8 cellular contexts compared by ENCODE assay signal in genomic region chr22:30695351-30695762, GRCh38. TPM values are rescaled to one million over a fixed set of nuclear protein-coding genes. Genes with fewer than 3 reads are reported as not detected.
A peak's percentile ranks its signal among the peaks of the same experiment; 100 is the strongest.
DNase-seq lines count a peak whose midpoint lies in the region; ATAC-seq and TF ChIP-seq lines count a peak whose summit lies in the region.

No MANE protein-coding gene starts in this region.

- H3K27me3 ChIP-seq in brain microvascular endothelial cell (replicated peaks), result no peaks in the 10 kb centered on the region
- no peaks in the 10 kb centered on the region for H3K27me3 ChIP-seq in stomach smooth muscle (ENCODE audit: control insufficient read depth in 1 of 2, insufficient read depth in 2 of 2, low read length in 2 of 2)

- no peaks in the 10 kb centered on the region for H3K36me3 Mint-ChIP-seq in T-helper 1 cell treated with Interleukin-12 subunit alpha and Interleukin-12 subunit beta and Interleukin-4 antibody, amounts not matched to agents 30 μg/mL and 1 μg/mL, for 36 hours (ENCODE audit: low read depth)

- DNase-seq in T-helper 1 cell (no peak), brain microvascular endothelial cell (no peak), left lobe of liver (ENCODE audit: low spot score) (peak; percentile 47), DMS 273 treated with DMSO at 0.1 percent for 48 hours (lab: John Stamatoyannopoulos, UW) (no peak)

- H3K9me3 ChIP-seq in stomach smooth muscle (ENCODE audit: control insufficient read depth in 2 of 2, low read length in 2 of 2), result no peaks in the 10 kb centered on the region

- TF ChIP-seq CTCF in brain microvascular endothelial cell (IDR thresholded peaks at IDR 0.05; ENCODE audit: low read depth, low read length, missing control alignments), result no peak

- in situ Hi-C loops in brain microvascular endothelial cell (cut with HindIII; ENCODE audit: low pct_ligation_motif_present, low sequenced_read_pairs), result no loop called here

- peaks cover 15% of the 10 kb centered on the region for H3K4me1 ChIP-seq in stomach smooth muscle (ENCODE audit: control insufficient read depth, insufficient read depth, low read length)

- peak overlapping the region; percentile 60 for H3K9ac ChIP-seq in stomach smooth muscle (ENCODE audit: low read length in 2 of 2)

- no peaks in the 10 kb centered on the region for H3K36me3 ChIP-seq in brain microvascular endothelial cell (replicated peaks)
- H3K36me3 ChIP-seq in stomach smooth muscle (ENCODE audit: control insufficient read depth in 2 of 2, insufficient read depth in 2 of 2, low read length in 2 of 2), result no peaks in the 10 kb centered on the region

- H3K27ac ChIP-seq in brain microvascular endothelial cell, result no peak overlapping the region
- no peak overlapping the region for H3K27ac ChIP-seq in stomach smooth muscle (ENCODE audit: low read length)

- H3K4me3 Mint-ChIP-seq in T-helper 1 cell treated with Interleukin-12 subunit alpha and Interleukin-12 subunit beta and Interleukin-4 antibody, amounts not matched to agents 30 μg/mL and 1 μg/mL, for 36 hours, result peak overlapping the region; percentile 74

- H3K4me3 ChIP-seq in brain microvascular endothelial cell (ENCODE audit: low read depth, low read length) (peak overlapping the region; percentile 58), stomach smooth muscle (ENCODE audit: low read length in 2 of 2) (peak overlapping the region; percentile 70 to 78)

- H3K4me1 Mint-ChIP-seq in T-helper 1 cell treated with Interleukin-12 subunit alpha and Interleukin-12 subunit beta and Interleukin-4 antibody, amounts not matched to agents 30 μg/mL and 1 μg/mL, for 36 hours (ENCODE audit: low read depth), result peaks cover 11% of the 10 kb centered on the region

- no peak for ATAC-seq in left lobe of liver
- ATAC-seq in HG02759 (IDR thresholded peaks at IDR 0.05; ENCODE audit: unreplicated experiment), result no peak
- ATAC-seq in GM21390 (IDR thresholded peaks at IDR 0.05; ENCODE audit: unreplicated experiment), result no peak

- H3K9me3 Mint-ChIP-seq in T-helper 1 cell treated with Interleukin-12 subunit alpha and Interleukin-12 subunit beta and Interleukin-4 antibody, amounts not matched to agents 30 μg/mL and 1 μg/mL, for 36 hours, result no peaks in the 10 kb centered on the region

- peaks cover 16% of the 10 kb centered on the region for H3K27me3 Mint-ChIP-seq in T-helper 1 cell treated with Interleukin-12 subunit alpha and Interleukin-12 subunit beta and Interleukin-4 antibody, amounts not matched to agents 30 μg/mL and 1 μg/mL, for 36 hours (ENCODE audit: low read depth)

- H3K27ac Mint-ChIP-seq in T-helper 1 cell treated with Interleukin-12 subunit alpha and Interleukin-12 subunit beta and Interleukin-4 antibody, amounts not matched to agents 30 μg/mL and 1 μg/mL, for 36 hours, result peak overlapping the region; percentile 59

RNA-seq across cellular contexts. Expression of gene OSBP2, which starts 0.7 kb away (rescaled TPM):
- total RNA-seq in left lobe of liver, result 0.63 TPM

RNA-seq across cellular contexts. Expression of gene DUSP18, which starts 27.7 kb away (rescaled TPM):
- 0.70 TPM for total RNA-seq in left lobe of liver

RNA-seq across cellular contexts. Expression of gene SLC35E4, which starts 59.8 kb away (rescaled TPM):
- total RNA-seq in left lobe of liver, result 0.33 TPM
